1 cellular context compared by ENCODE assay signal in genomic region chr17:41811549-41812175, GRCh38.
A peak's percentile ranks its signal among the peaks of the same experiment; 100 is the strongest.
TF ChIP-seq lines count a peak whose summit lies in the region.

A gene with protein sequence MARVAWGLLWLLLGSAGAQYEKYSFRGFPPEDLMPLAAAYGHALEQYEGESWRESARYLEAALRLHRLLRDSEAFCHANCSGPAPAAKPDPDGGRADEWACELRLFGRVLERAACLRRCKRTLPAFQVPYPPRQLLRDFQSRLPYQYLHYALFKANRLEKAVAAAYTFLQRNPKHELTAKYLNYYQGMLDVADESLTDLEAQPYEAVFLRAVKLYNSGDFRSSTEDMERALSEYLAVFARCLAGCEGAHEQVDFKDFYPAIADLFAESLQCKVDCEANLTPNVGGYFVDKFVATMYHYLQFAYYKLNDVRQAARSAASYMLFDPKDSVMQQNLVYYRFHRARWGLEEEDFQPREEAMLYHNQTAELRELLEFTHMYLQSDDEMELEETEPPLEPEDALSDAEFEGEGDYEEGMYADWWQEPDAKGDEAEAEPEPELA (minus strand): TSS chr17:41811949. CDS start chr17:41811915, 34 bp downstream.

TF ChIP-seq in K562, 482 proteins besides CTCF, POLR2A, EP300 and RAD21 (continued from another document):
- TF ChIP-seq, protein P1, sequence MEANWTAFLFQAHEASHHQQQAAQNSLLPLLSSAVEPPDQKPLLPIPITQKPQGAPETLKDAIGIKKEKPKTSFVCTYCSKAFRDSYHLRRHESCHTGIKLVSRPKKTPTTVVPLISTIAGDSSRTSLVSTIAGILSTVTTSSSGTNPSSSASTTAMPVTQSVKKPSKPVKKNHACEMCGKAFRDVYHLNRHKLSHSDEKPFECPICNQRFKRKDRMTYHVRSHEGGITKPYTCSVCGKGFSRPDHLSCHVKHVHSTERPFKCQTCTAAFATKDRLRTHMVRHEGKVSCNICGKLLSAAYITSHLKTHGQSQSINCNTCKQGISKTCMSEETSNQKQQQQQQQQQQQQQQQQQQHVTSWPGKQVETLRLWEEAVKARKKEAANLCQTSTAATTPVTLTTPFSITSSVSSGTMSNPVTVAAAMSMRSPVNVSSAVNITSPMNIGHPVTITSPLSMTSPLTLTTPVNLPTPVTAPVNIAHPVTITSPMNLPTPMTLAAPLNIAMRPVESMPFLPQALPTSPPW (CRISPR knock-in tag; IDR thresholded peaks at IDR 0.05): peak; percentile 41; the same call in 1 of the 2 replicates
- TF ChIP-seq, protein P2, sequence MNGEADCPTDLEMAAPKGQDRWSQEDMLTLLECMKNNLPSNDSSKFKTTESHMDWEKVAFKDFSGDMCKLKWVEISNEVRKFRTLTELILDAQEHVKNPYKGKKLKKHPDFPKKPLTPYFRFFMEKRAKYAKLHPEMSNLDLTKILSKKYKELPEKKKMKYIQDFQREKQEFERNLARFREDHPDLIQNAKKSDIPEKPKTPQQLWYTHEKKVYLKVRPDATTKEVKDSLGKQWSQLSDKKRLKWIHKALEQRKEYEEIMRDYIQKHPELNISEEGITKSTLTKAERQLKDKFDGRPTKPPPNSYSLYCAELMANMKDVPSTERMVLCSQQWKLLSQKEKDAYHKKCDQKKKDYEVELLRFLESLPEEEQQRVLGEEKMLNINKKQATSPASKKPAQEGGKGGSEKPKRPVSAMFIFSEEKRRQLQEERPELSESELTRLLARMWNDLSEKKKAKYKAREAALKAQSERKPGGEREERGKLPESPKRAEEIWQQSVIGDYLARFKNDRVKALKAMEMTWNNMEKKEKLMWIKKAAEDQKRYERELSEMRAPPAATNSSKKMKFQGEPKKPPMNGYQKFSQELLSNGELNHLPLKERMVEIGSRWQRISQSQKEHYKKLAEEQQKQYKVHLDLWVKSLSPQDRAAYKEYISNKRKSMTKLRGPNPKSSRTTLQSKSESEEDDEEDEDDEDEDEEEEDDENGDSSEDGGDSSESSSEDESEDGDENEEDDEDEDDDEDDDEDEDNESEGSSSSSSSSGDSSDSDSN (IDR thresholded peaks at IDR 0.05; ENCODE audit: borderline replicate concordance in 1 of 2, low read depth in 2 of 2, low read length in 2 of 2): 0 out of 4 replicates have a peak, but pooled peaks of 1 of the 2 experiments have one; percentile 36
- TF ChIP-seq NCOA6 (IDR thresholded peaks at IDR 0.05) (peak; percentile 63; the same call in 1 of the 2 replicates), KLF10 (CRISPR knock-in tag; IDR thresholded peaks at IDR 0.05) (no peak), MTA3 (IDR thresholded peaks at IDR 0.05; ENCODE audit: borderline replicate concordance) (peak; percentile 64; the same call in 1 of the 2 replicates), COPS2 (conservative IDR thresholded peaks at IDR 0.05) (no peak), FIP1L1 (IDR thresholded peaks at IDR 0.05; ENCODE audit: low read depth, low read length, poor library complexity, severe bottlenecking) (peak; percentile 28), BRF2 (IDR thresholded peaks at IDR 0.05; ENCODE audit: borderline replicate concordance, insufficient read depth, insufficient read length) (no peak), PHF8 (IDR thresholded peaks at IDR 0.05; ENCODE audit: borderline replicate concordance, low read length) (peak; percentile 55; the same call in 1 of the 2 replicates), ESRRA (IDR thresholded peaks at IDR 0.05; ENCODE audit: borderline replicate concordance, low read depth) (0 out of 2 replicates have a peak, but pooled peaks have one; percentile 10), ATF1 (CRISPR knock-in tag; IDR thresholded peaks at IDR 0.05) (no peak), ATF1 (tag; IDR thresholded peaks at IDR 0.05) (peak; percentile 44; the same call in 1 of the 2 replicates), ETV1 (tag; conservative IDR thresholded peaks at IDR 0.05; ENCODE audit: low read depth) (no peak), NRF1 (conservative IDR thresholded peaks at IDR 0.05 in 1 of 2, IDR thresholded peaks at IDR 0.05 in 1 of 2) (peak in 1 of 2 experiments; percentile 65; a peak in 2 of 4 replicates), ZFP1 (CRISPR knock-in tag; IDR thresholded peaks at IDR 0.05) (no peak), HDAC8 (tag; IDR thresholded peaks at IDR 0.05) (peak; percentile 75)
